ENCODE assay signal across 14 cellular contexts in the genomic region with DNA sequence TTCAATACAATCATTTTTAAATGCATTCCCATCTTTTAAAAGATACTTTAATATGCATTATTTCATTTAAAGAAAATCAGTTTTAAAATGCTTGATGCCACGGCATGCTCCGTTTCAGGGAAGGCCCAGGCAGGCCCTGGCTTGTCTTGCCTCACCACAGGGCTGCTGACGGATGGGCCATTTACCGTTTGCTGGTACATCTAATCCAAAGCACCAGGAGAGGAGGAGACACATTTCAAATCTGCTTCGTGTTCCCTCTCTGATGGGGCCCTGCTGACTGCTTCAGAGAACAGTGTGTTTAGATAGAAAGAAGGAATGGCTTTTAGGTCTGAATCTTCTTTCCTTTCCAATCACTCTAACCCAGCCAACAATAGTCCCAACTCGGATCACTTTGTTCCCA.
DNase-seq lines count a peak whose midpoint lies in the region; ATAC-seq and TF ChIP-seq lines count a peak whose summit lies in the region.
"Had no signal": no experiment of that assay in that cellular context is flagged by ENCODE, and none has a peak within 500 bp of the region (broad histone marks: within the 10 kb centered on the region; RNA-seq: fewer than 3 reads in every experiment).

No MANE protein-coding gene starts in this region.

- H3K4me3 ChIP-seq in prostate gland (no peak overlapping the region), SK-N-SH (ENCODE audit: low read depth in 2 of 2, low read length in 1 of 2) (no peak overlapping the region)
- H3K4me3 ChIP-seq: gastrocnemius medialis, HAP-1 had no signal

- in situ Hi-C loops in KBM-7 (cut with MboI; ENCODE audit: low pct_unique_long_range_greater_than_20kb, low sequenced_read_pairs), result no loop called here

- H3K36me3 ChIP-seq in prostate gland (no peaks in the 10 kb centered on the region), SK-N-SH (replicated peaks in 1 of 2; ENCODE audit: control insufficient read depth in 1 of 2, insufficient read depth in 2 of 2, low read length in 1 of 2) (no peaks in the 10 kb centered on the region)
- H3K36me3 ChIP-seq: gastrocnemius medialis, HAP-1 had no signal

- TF ChIP-seq RAD21 in SK-N-SH (IDR thresholded peaks at IDR 0.05; ENCODE audit: low read length), result no peak

- WGBS in prostate gland, result 29% methylated on average over 6 of the region's 6 CpGs
- WGBS in SK-N-SH (ENCODE audit: low lambda C conversion rate), result 60% methylated on average over 6 of the region's 6 CpGs

- no peaks in the 10 kb centered on the region for H3K4me1 ChIP-seq in prostate gland (replicated peaks)
- peaks cover 0 to 19% of the 10 kb centered on the region in 2 experiments; a peak in 1 of 4 replicates for H3K4me1 ChIP-seq in SK-N-SH (ENCODE audit: control insufficient read depth in 1 of 2, insufficient read depth in 2 of 2, low read depth in 1 of 2, low read length in 1 of 2)
- H3K4me1 ChIP-seq: HAP-1 had no signal

- DNase-seq in HPDE6-E6E7 (ENCODE audit: extremely low spot score) (peak; percentile 80), RWPE1 (ENCODE audit: low spot score) (peak; percentile 88), Right ventricle myocardium superior (peak; percentile 45), prostate gland (ENCODE audit: low spot score) (peak; percentile 71), SK-N-SH (no peak), KBM-7 (no peak), AG20443 (ENCODE audit: low spot score) (no peak)
- DNase-seq: activated B cell treated with CpG ODN at 0.5 μM for 24 hours; activated T-cell treated with anti-CD3 and anti-CD28 coated beads, Interleukin-2, amount 50 U/mL, for 72 hours; gastrocnemius medialis; NCI-H1092; SHP77 treated with DMSO at 0.1 percent for 48 hours had no signal

- H2AFZ ChIP-seq in SK-N-SH (ENCODE audit: low read depth), result no peak overlapping the region

- TF ChIP-seq CTCF in RWPE1 (conservative IDR thresholded peaks at IDR 0.05; ENCODE audit: low read depth), result no peak
- no peak for TF ChIP-seq CTCF in prostate gland (IDR thresholded peaks at IDR 0.05)
- no peak for TF ChIP-seq CTCF in SK-N-SH (IDR thresholded peaks at IDR 0.05)

- no peak for TF ChIP-seq EP300 in SK-N-SH (IDR thresholded peaks at IDR 0.05; ENCODE audit: borderline replicate concordance in 1 of 2, low read depth in 1 of 2, low read length in 1 of 2)

- peaks cover 4% of the 10 kb centered on the region for H3F3A ChIP-seq in SK-N-SH (replicated peaks; ENCODE audit: insufficient read depth)

- POLR2A ChIA-PET in RWPE1 (lab: Yijun Ruan, JAX; ENCODE audit: low non-redundant PET), result no interaction called here
- POLR2A ChIA-PET in SK-N-SH (lab: Yijun Ruan, JAX), result no interaction called here

- H3K79me2 ChIP-seq in SK-N-SH (ENCODE audit: insufficient read depth), result no peaks in the 10 kb centered on the region

- ATAC-seq in Right ventricle myocardium superior (ENCODE audit: poor library complexity), result peak; percentile 74
- ATAC-seq: activated T-cell treated with anti-CD3 and anti-CD28 coated beads, Interleukin-2, amount 50 U/mL, for 72 hours had no signal

- no peaks in the 10 kb centered on the region for H4K20me1 ChIP-seq in SK-N-SH (ENCODE audit: insufficient read depth)

- peak overlapping the region; percentile 95 for H3K27ac ChIP-seq in RWPE1
- H3K27ac ChIP-seq in prostate gland, result peak overlapping the region in 1 of 2 donors; percentile 40
- no peak overlapping the region for H3K27ac ChIP-seq in SK-N-SH (ENCODE audit: low read depth in 2 of 2, low read length in 1 of 2)
- H3K27ac ChIP-seq: KMS-11 had no signal

- CTCF ChIA-PET in RWPE1 (lab: Yijun Ruan, JAX) (no interaction called here), SK-N-SH (lab: Yijun Ruan, JAX) (no interaction called here)

- H3K9ac ChIP-seq in SK-N-SH, result no peak overlapping the region
- H3K9ac ChIP-seq: KMS-11 had no signal

- no peak for TF ChIP-seq POLR2A in prostate gland (IDR thresholded peaks at IDR 0.05)

- no peaks in the 10 kb centered on the region for H3K27me3 ChIP-seq in prostate gland (replicated peaks; ENCODE audit: insufficient read depth)
- H3K27me3 ChIP-seq in SK-N-SH (ENCODE audit: insufficient read depth), result no peaks in the 10 kb centered on the region
- H3K27me3 ChIP-seq: gastrocnemius medialis had no signal

- intact Hi-C loops in Right ventricle myocardium superior (cut with DNase I), result no loop called here
- intact Hi-C loops in prostate gland (cut with DNase I), result no loop called here

- H3K4me2 ChIP-seq in SK-N-SH, result no peak overlapping the region
- H3K4me2 ChIP-seq: KMS-11 had no signal

- H3K9me2 ChIP-seq in SK-N-SH, result no peaks in the 10 kb centered on the region

- H3K9me3 ChIP-seq in prostate gland (no peaks in the 10 kb centered on the region), SK-N-SH (no peaks in the 10 kb centered on the region)
- H3K9me3 ChIP-seq: gastrocnemius medialis, HAP-1 had no signal

TF ChIP-seq in SK-N-SH, 30 proteins besides CTCF, POLR2A, EP300 and RAD21:
- TF ChIP-seq GATA2 (CRISPR knock-in tag; IDR thresholded peaks at IDR 0.05), result no peak
- TF ChIP-seq FOXJ3 (CRISPR knock-in tag; IDR thresholded peaks at IDR 0.05), result no peak
- TF ChIP-seq, protein P1, sequence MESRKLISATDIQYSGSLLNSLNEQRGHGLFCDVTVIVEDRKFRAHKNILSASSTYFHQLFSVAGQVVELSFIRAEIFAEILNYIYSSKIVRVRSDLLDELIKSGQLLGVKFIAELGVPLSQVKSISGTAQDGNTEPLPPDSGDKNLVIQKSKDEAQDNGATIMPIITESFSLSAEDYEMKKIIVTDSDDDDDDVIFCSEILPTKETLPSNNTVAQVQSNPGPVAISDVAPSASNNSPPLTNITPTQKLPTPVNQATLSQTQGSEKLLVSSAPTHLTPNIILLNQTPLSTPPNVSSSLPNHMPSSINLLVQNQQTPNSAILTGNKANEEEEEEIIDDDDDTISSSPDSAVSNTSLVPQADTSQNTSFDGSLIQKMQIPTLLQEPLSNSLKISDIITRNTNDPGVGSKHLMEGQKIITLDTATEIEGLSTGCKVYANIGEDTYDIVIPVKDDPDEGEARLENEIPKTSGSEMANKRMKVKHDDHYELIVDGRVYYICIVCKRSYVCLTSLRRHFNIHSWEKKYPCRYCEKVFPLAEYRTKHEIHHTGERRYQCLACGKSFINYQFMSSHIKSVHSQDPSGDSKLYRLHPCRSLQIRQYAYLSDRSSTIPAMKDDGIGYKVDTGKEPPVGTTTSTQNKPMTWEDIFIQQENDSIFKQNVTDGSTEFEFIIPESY (IDR thresholded peaks at IDR 0.05; ENCODE audit: borderline replicate concordance, low read depth), result no peak
- TF ChIP-seq, protein P2, sequence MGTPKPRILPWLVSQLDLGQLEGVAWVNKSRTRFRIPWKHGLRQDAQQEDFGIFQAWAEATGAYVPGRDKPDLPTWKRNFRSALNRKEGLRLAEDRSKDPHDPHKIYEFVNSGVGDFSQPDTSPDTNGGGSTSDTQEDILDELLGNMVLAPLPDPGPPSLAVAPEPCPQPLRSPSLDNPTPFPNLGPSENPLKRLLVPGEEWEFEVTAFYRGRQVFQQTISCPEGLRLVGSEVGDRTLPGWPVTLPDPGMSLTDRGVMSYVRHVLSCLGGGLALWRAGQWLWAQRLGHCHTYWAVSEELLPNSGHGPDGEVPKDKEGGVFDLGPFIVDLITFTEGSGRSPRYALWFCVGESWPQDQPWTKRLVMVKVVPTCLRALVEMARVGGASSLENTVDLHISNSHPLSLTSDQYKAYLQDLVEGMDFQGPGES (IDR thresholded peaks at IDR 0.05; ENCODE audit: low read depth, low read length), result no peak
- no peak for TF ChIP-seq RXRA (IDR thresholded peaks at IDR 0.05; ENCODE audit: borderline replicate concordance, low read depth)

Comparison
In these comparisons a context has a peak if more than half of its experiments do, and no peak if none do; other contexts are left out.
1. DNase-seq: peak in HPDE6-E6E7 (single experiment), RWPE1 (single experiment), Right ventricle myocardium superior (single experiment) and prostate gland (single experiment); none in SK-N-SH (single experiment), KBM-7 (single experiment) and AG20443 (single experiment).